17 cellular contexts compared by ENCODE assay signal in the genomic region with DNA sequence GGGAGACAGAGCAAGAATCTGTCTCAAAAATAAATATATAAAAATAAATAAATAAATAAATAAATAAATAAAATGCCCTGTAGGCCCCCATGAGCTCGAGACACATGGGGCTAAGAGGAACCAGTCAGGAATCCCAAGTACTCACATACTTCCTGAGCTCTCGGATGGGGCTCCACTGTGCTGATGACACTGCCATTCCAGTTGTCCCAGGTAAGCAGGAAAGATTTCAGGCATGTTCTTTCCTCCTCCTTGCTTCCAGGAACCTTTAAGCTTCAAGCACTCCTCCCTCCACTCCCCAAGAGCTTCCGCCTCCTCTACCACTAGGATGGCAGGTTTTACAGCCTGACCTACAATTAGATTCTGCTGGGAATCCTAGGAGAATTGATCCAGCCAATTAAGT.
DNase-seq lines count a peak whose midpoint lies in the region; ATAC-seq and TF ChIP-seq lines count a peak whose summit lies in the region.
"Had no signal": no experiment of that assay in that cellular context is flagged by ENCODE, and none has a peak within 500 bp of the region (broad histone marks: within the 10 kb centered on the region; RNA-seq: fewer than 3 reads in every experiment).

No MANE protein-coding gene starts in this region.

- peaks cover 14% of the 10 kb centered on the region for H3K36me3 Mint-ChIP-seq in glutamatergic neuron (ENCODE audit: unreplicated experiment)

- H3K27me3 Mint-ChIP-seq in glutamatergic neuron (ENCODE audit: unreplicated experiment), result peaks cover 6% of the 10 kb centered on the region

- peak overlapping the region; percentile 74 for H3K27ac Mint-ChIP-seq in glutamatergic neuron (ENCODE audit: unreplicated experiment)
- H3K27ac Mint-ChIP-seq: CD4-positive, alpha-beta T cell; HFFc6 had no signal

- ATAC-seq in right cardiac atrium (no peak), left lung (no peak), HG03460 (IDR thresholded peaks at IDR 0.05; ENCODE audit: unreplicated experiment) (no peak)
- ATAC-seq: A549, HepG2 had no signal

- no peak for TF ChIP-seq CTCF in glutamatergic neuron (IDR thresholded peaks at IDR 0.05; ENCODE audit: partially characterized antibody, unreplicated experiment)
- no peak for TF ChIP-seq CTCF in osteoblast (IDR thresholded peaks at IDR 0.05; ENCODE audit: extremely low read depth, low read depth, low read length)
- TF ChIP-seq CTCF in left lung (IDR thresholded peaks at IDR 0.05), result no peak

- no peaks in the 10 kb centered on the region for H3K79me2 ChIP-seq in osteoblast (ENCODE audit: insufficient read depth, low read length)

- H3K9me3 Mint-ChIP-seq in glutamatergic neuron (ENCODE audit: unreplicated experiment), result peaks cover 1% of the 10 kb centered on the region
- H3K9me3 Mint-ChIP-seq: CD4-positive, alpha-beta T cell had no signal

- intact Hi-C loops in cardiac septum (cut with DNase I) (no loop called here), right cardiac atrium (cut with DNase I) (no loop called here), left lung (cut with DNase I) (no loop called here)

- no peaks in the 10 kb centered on the region for H4K20me1 ChIP-seq in osteoblast (ENCODE audit: insufficient read depth, low read length)

- no peaks in the 10 kb centered on the region for H3K27me3 ChIP-seq in right cardiac atrium (ENCODE audit: control insufficient read depth, insufficient read depth)
- peaks cover 15% of the 10 kb centered on the region for H3K27me3 ChIP-seq in osteoblast (ENCODE audit: insufficient read depth, low read length)
- peaks cover 12 to 20% of the 10 kb centered on the region in 2 donors for H3K27me3 ChIP-seq in left lung

- H3K9me3 ChIP-seq in right cardiac atrium (ENCODE audit: control insufficient read depth, low read length) (no peaks in the 10 kb centered on the region), osteoblast (ENCODE audit: low read depth, low read length) (no peaks in the 10 kb centered on the region), left lung (no peaks in the 10 kb centered on the region)
- H3K9me3 ChIP-seq: Caco-2 had no signal

- DNase-seq in cardiac septum (ENCODE audit: low spot score), result peak; percentile 31
- no peak for DNase-seq in right cardiac atrium
- no peak for DNase-seq in glutamatergic neuron
- DNase-seq in osteoblast (ENCODE audit: insufficient read length, low spot score, missing footprints), result peak; percentile 29
- DNase-seq in left lung, result no peak
- no peak for DNase-seq in NK-92 (lab: John Stamatoyannopoulos, UW; ENCODE audit: unreplicated experiment)
- DNase-seq: AML-193; Caco-2; CD4-positive, alpha-beta T cell; GM23248; HCEC 1CT; HFFc6 had no signal

- H3K4me1 Mint-ChIP-seq in glutamatergic neuron (ENCODE audit: low read depth, unreplicated experiment), result peaks cover 19% of the 10 kb centered on the region

- H3K36me3 ChIP-seq in osteoblast (ENCODE audit: insufficient read depth, low read length) (no peaks in the 10 kb centered on the region), left lung (no peaks in the 10 kb centered on the region)

- H3K27ac ChIP-seq in right cardiac atrium (ENCODE audit: low read length) (no peak overlapping the region), osteoblast (ENCODE audit: low read depth, low read length) (no peak overlapping the region), left lung (no peak overlapping the region)
- H3K27ac ChIP-seq: 22Rv1, A549, C4-2B, GM23248 had no signal

- no peak overlapping the region for H2AFZ ChIP-seq in osteoblast (ENCODE audit: low read length)
- H2AFZ ChIP-seq: GM23248 had no signal

- WGBS in right cardiac atrium, result 91% methylated on average over 3 of the region's 3 CpGs

- H3K4me3 Mint-ChIP-seq in glutamatergic neuron (ENCODE audit: unreplicated experiment), result no peak overlapping the region
- H3K4me3 Mint-ChIP-seq: CD4-positive, alpha-beta T cell; HFFc6 had no signal

- no peak overlapping the region for H3K4me3 ChIP-seq in right cardiac atrium (ENCODE audit: low read length)
- no peak overlapping the region for H3K4me3 ChIP-seq in osteoblast (ENCODE audit: insufficient read depth, low read length)
- H3K4me3 ChIP-seq in left lung, result no peak overlapping the region
- H3K4me3 ChIP-seq: A549, GM23248 had no signal

- H3K4me1 ChIP-seq in right cardiac atrium (ENCODE audit: control insufficient read depth, insufficient read depth, low read length), result no peaks in the 10 kb centered on the region
- H3K4me1 ChIP-seq in osteoblast (ENCODE audit: insufficient read depth, low read length), result no peaks in the 10 kb centered on the region
- no peaks in the 10 kb centered on the region for H3K4me1 ChIP-seq in left lung
- H3K4me1 ChIP-seq: A549, Caco-2 had no signal

- H3K4me2 ChIP-seq in osteoblast (ENCODE audit: insufficient read depth, low read length), result no peak overlapping the region
- H3K4me2 ChIP-seq: A549 had no signal

Comparison
In these comparisons a context has a peak if more than half of its experiments do, and no peak if none do; other contexts are left out.
1. DNase-seq: peak in cardiac septum (single experiment) and osteoblast (single experiment); none in right cardiac atrium (0 of 3), glutamatergic neuron (single experiment), left lung (0 of 2) and NK-92 (single experiment).